In genomic region chr7:93559624-93560491, GRCh38 we compare ENCODE assay signal across 20 cellular contexts. TPM values are rescaled to one million over a fixed set of nuclear protein-coding genes. Genes with fewer than 3 reads are reported as not detected.
DNase-seq lines count a peak whose midpoint lies in the region; ATAC-seq lines count a peak whose summit lies in the region.
"Had no signal": no experiment of that assay in that cellular context is flagged by ENCODE, and none has a peak within 500 bp of the region (broad histone marks: within the 10 kb centered on the region; RNA-seq: fewer than 3 reads in every experiment).

No MANE protein-coding gene starts in this region.

- H2AFZ ChIP-seq in Karpas-422 (ENCODE audit: low read length) = peak overlapping the region; percentile 62; the same call in 1 of the 2 replicates

- no peaks in the 10 kb centered on the region for H4K20me1 ChIP-seq in Karpas-422 (ENCODE audit: insufficient read depth, low read depth, low read length)

- DNase-seq in Karpas-422 = no peak
- DNase-seq in SKM-1 treated with dmso at 0.1 percent for 144 hours (lab: John Stamatoyannopoulos, UW; ENCODE audit: unreplicated experiment) = peak; percentile 52
- peak; percentile 54 for DNase-seq in pons (ENCODE audit: low spot score)
- DNase-seq in NCI-H1092 (lab: John Stamatoyannopoulos, UW) = no peak
- no peak for DNase-seq in activated CD4-positive, CD25-positive, alpha-beta regulatory T cell (lab: John Stamatoyannopoulos, UW)
- DNase-seq: activated CD4-positive, alpha-beta memory T cell treated with anti-CD3 and anti-CD28 coated beads, Interleukin-2, amount 10 ng/mL, durations not matched to agents 7 days and 5 days; activated T-cell treated with anti-CD3 and anti-CD28 coated beads, Interleukin-2, amount 50 U/mL, for 24 hours; brain microvascular endothelial cell; GDM1; NCI-H524 treated with DMSO at 0.1 percent for 48 hours; ovary; stimulated activated CD4-positive, alpha-beta T cell treated with anti-CD3 and anti-CD28 coated beads, Interleukin-2, amount 100 ng/mL, for 48 hours had no signal

- no peak overlapping the region for H3K4me3 ChIP-seq in Karpas-422 (ENCODE audit: low read length)
- H3K4me3 ChIP-seq: ovary had no signal

- no peak overlapping the region for H3K4me2 ChIP-seq in Karpas-422 (ENCODE audit: low read depth, low read length, poor library complexity, severe bottlenecking)

- peaks cover 7% of the 10 kb centered on the region for H3K4me1 ChIP-seq in Karpas-422 (ENCODE audit: low read length)

- H3K36me3 ChIP-seq in Karpas-422 (ENCODE audit: insufficient read depth, low read length) = no peaks in the 10 kb centered on the region
- H3K36me3 ChIP-seq: brain microvascular endothelial cell, ovary had no signal

- no peaks in the 10 kb centered on the region for H3K27me3 ChIP-seq in Karpas-422 (ENCODE audit: low read length)
- H3K27me3 ChIP-seq: ovary had no signal

- H3K9me2 ChIP-seq in Karpas-422 (replicated peaks; ENCODE audit: insufficient read depth, low read length) = no peaks in the 10 kb centered on the region

- ATAC-seq in GM18868 (IDR thresholded peaks at IDR 0.05; ENCODE audit: unreplicated experiment) (peak; percentile 71), GM18867 (IDR thresholded peaks at IDR 0.05; ENCODE audit: unreplicated experiment) (no peak)
- ATAC-seq: Panc1, SK-N-SH treated with all-trans-retinoic acid at 6 μM for 48 hours had no signal

- no peak overlapping the region for H3K27ac ChIP-seq in Karpas-422 (ENCODE audit: low read length)
- H3K27ac ChIP-seq: brain microvascular endothelial cell, ovary had no signal

- no peaks in the 10 kb centered on the region for H3K79me2 ChIP-seq in Karpas-422 (ENCODE audit: low read length)

- no peaks in the 10 kb centered on the region for H3K9me3 ChIP-seq in Karpas-422 (ENCODE audit: low read length)
- H3K9me3 ChIP-seq: ovary had no signal

- no peak overlapping the region for H3K9ac ChIP-seq in Karpas-422 (ENCODE audit: low read length)

RNA-seq across cellular contexts. Expression of gene CALCR, which starts 14.7 kb away (rescaled TPM):
- not detected in 2 replicates for total RNA-seq in Karpas-422 (2014; rRNA removed; shearing (Covaris generic); ENCODE audit: low replicate concordance)
- total RNA-seq: activated CD4-positive, alpha-beta memory T cell treated with anti-CD3 and anti-CD28 coated beads, Interleukin-2, amount 10 ng/mL, durations not matched to agents 7 days and 5 days; dermis microvascular lymphatic vessel endothelial cell; esophagus mucosa; glomerular endothelial cell; HT-29 had no signal

Comparison
In these comparisons a context has a peak if more than half of its experiments do, and no peak if none do; other contexts are left out.
1. DNase-seq: peak in SKM-1 treated with dmso at 0.1 percent for 144 hours (single experiment) and pons (single experiment); none in Karpas-422 (single experiment), NCI-H1092 (single experiment) and activated CD4-positive, CD25-positive, alpha-beta regulatory T cell (0 of 4).